8 cellular contexts compared by ENCODE assay signal in the genomic region with DNA sequence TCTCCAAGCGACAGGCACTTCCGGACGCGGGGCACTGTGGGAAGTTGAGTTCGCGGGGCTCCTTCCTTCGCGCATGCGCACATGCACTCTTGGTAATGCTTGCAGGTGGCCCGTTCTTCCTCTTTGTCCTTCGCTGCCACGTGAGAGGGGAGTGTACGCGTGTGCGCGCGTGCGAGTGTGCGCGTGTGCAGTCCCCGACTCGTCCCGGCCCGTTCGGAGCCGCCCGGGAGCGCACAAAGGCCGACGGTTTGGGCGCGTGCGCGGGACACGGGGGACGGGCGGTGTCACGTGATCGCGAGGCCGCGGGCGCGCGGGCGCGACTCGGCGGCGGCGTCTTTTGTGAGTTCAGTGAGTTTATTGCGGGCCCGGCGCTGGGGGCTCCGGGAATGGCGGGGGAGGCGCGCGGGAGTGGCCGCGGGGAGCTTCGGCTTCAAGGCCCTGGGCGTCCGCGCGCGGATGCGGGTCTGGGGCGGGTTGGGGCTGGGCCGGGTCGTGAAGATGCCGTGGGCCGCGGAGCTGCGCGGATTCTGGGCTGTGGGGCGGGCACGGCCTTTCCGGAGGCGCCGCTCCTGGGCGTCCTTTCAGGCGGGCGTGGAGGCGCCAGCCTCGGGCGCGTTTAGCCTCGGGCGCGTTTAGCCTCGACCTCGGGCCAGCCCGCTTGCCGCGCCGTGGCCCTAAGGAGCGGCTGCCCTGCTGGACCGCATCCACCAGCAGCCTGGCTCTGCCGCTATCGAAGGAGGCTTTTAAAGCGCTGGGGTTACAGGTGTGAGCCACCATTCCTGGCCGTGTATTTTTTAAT. TPM values are rescaled to one million over a fixed set of nuclear protein-coding genes. Genes with fewer than 3 reads are reported as not detected.
A peak's percentile ranks its signal among the peaks of the same experiment; 100 is the strongest.
DNase-seq lines count a peak whose midpoint lies in the region; ATAC-seq and TF ChIP-seq lines count a peak whose summit lies in the region.

TSS of gene ZNF84 (plus strand) at position 303 of the 799 bp plus-strand sequence. CDS start 3,959 bp downstream, outside the sequence.

- H2AFZ ChIP-seq in DND-41 (ENCODE audit: low read depth, low read length) (peak within 1 kb of the TSS; percentile 84), GM23248 (peak within 1 kb of the TSS; percentile 99)

- H3K4me3 ChIP-seq in DND-41 (ENCODE audit: low read depth in 1 of 2, low read length in 2 of 2), result peak within 1 kb of the TSS; percentile 83 to 91
- peak within 1 kb of the TSS; percentile 91 for H3K4me3 ChIP-seq in GM23248
- H3K4me3 ChIP-seq in esophagus squamous epithelium, result peak within 1 kb of the TSS; percentile 71 to 89 (median 82)

- H3K9me3 ChIP-seq in DND-41 (ENCODE audit: insufficient read depth, low read length, severe bottlenecking), result peaks cover 68% of the 10 kb centered on the region
- H3K9me3 ChIP-seq in GM23248 (ENCODE audit: low read depth), result peaks cover 4% of the 10 kb centered on the region
- H3K9me3 ChIP-seq in esophagus squamous epithelium, result peaks cover 0 to 58% (median 41%) of the 10 kb centered on the region in 3 donors

- in situ Hi-C loops in GM23248 (cut with MboI), result no loop called here

- H4K20me1 ChIP-seq in DND-41 (ENCODE audit: insufficient read depth, low read length) (no peaks in the 10 kb centered on the region), GM23248 (ENCODE audit: insufficient read depth) (no peaks in the 10 kb centered on the region)

- H3K9me2 ChIP-seq in GM23248 (ENCODE audit: insufficient read depth), result no peaks in the 10 kb centered on the region

- H3K9me3 Mint-ChIP-seq in activated T-helper 1 cell treated with anti-CD3 and anti-CD28 coated beads, Interleukin-12 subunit alpha, Interleukin-12 subunit beta, Interleukin-2, Interleukin-4 antibody, amounts not matched to agents 30 ng/mL and 10 ng/mL and 1 ng/mL, durations not matched to agents 14 hours and 24 hours and 36 hours, result peaks cover 65% of the 10 kb centered on the region

- intact Hi-C loops in activated T-helper 1 cell treated with anti-CD3 and anti-CD28 coated beads, Interleukin-12 subunit alpha, Interleukin-12 subunit beta, Interleukin-2, Interleukin-4 antibody, amounts not matched to agents 30 ng/mL and 10 ng/mL and 1 ng/mL, durations not matched to agents 14 hours and 24 hours and 36 hours (cut with micrococcal nuclease), result loop anchor here (1.0 to 2.0 kb wide), 9 partner anchors 15 to 269 kb away; partner anchors contain the start of genes ZNF10, ZNF140, ZNF26 and ZNF268
- intact Hi-C loops in esophagus squamous epithelium (cut with DNase I), result loop anchor here (10.0 kb wide), 1 partner anchor 53 kb away; the partner anchor contains the start of gene ZNF26

- peak within 1 kb of the TSS; percentile 97 for H3K27ac Mint-ChIP-seq in activated T-helper 1 cell treated with anti-CD3 and anti-CD28 coated beads, Interleukin-12 subunit alpha, Interleukin-12 subunit beta, Interleukin-2, Interleukin-4 antibody, amounts not matched to agents 30 ng/mL and 10 ng/mL and 1 ng/mL, durations not matched to agents 14 hours and 24 hours and 36 hours

- TF ChIP-seq POLR2A in esophagus squamous epithelium (IDR thresholded peaks at IDR 0.05), result peak in 2 of 4 donors; percentile 61 to 81

- H3K27me3 ChIP-seq in DND-41 (ENCODE audit: insufficient read depth, low read length, poor library complexity) (no peaks in the 10 kb centered on the region), GM23248 (replicated peaks; ENCODE audit: insufficient read depth) (no peaks in the 10 kb centered on the region), esophagus squamous epithelium (no peaks in the 10 kb centered on the region)

- peaks cover 27% of the 10 kb centered on the region for H3K36me3 Mint-ChIP-seq in activated T-helper 1 cell treated with anti-CD3 and anti-CD28 coated beads, Interleukin-12 subunit alpha, Interleukin-12 subunit beta, Interleukin-2, Interleukin-4 antibody, amounts not matched to agents 30 ng/mL and 10 ng/mL and 1 ng/mL, durations not matched to agents 14 hours and 24 hours and 36 hours (ENCODE audit: low read depth)

- no peaks in the 10 kb centered on the region for H3K27me3 Mint-ChIP-seq in activated T-helper 1 cell treated with anti-CD3 and anti-CD28 coated beads, Interleukin-12 subunit alpha, Interleukin-12 subunit beta, Interleukin-2, Interleukin-4 antibody, amounts not matched to agents 30 ng/mL and 10 ng/mL and 1 ng/mL, durations not matched to agents 14 hours and 24 hours and 36 hours (ENCODE audit: insufficient read depth)

- peaks cover 7% of the 10 kb centered on the region; the same call in 1 of the 2 replicates for H3F3A ChIP-seq in GM23248 (ENCODE audit: insufficient read depth)

- peak within 1 kb of the TSS; percentile 89 for H3K9ac ChIP-seq in DND-41 (ENCODE audit: low read depth, low read length)
- peak within 1 kb of the TSS; percentile 86 for H3K9ac ChIP-seq in GM23248

- peak within 1 kb of the TSS; percentile 82 for H3K27ac ChIP-seq in DND-41 (ENCODE audit: low read length)
- H3K27ac ChIP-seq in GM23248, result peak within 1 kb of the TSS; percentile 72
- H3K27ac ChIP-seq in esophagus squamous epithelium, result peak within 1 kb of the TSS; percentile 90 to 99 (median 97)

- H3K4me1 Mint-ChIP-seq in activated T-helper 1 cell treated with anti-CD3 and anti-CD28 coated beads, Interleukin-12 subunit alpha, Interleukin-12 subunit beta, Interleukin-2, Interleukin-4 antibody, amounts not matched to agents 30 ng/mL and 10 ng/mL and 1 ng/mL, durations not matched to agents 14 hours and 24 hours and 36 hours (ENCODE audit: low read depth), result no peaks in the 10 kb centered on the region

- 1 to 3% methylated on average over 62 to 69 of the region's 103 CpGs for WGBS in GM23248 (ENCODE audit: low coverage in 1 of 2, low lambda C conversion rate in 2 of 2, missing lambda C conversion rate in 2 of 2), 2 experiments
- WGBS in esophagus squamous epithelium, 2 donors, result 0% methylated on average over 17 to 36 of the region's 103 CpGs

- DNase-seq in DND-41 (peak; percentile 97), GM23248 (peak; percentile 99), Kasumi-1 (lab: John Stamatoyannopoulos, UW) (peak; percentile 97 to 98), RPMI7951 (ENCODE audit: low read depth) (peak; percentile 96), esophagus squamous epithelium (lab: John Stamatoyannopoulos, UW) (peak; percentile 83), myocyte (ENCODE audit: low read depth) (peak; percentile 99)
- DNase-seq in activated T-helper 1 cell treated with anti-CD3 and anti-CD28 coated beads, Interleukin-12 subunit alpha, Interleukin-12 subunit beta, Interleukin-2, Interleukin-4 antibody, amounts not matched to agents 30 ng/mL and 10 ng/mL and 1 ng/mL, durations not matched to agents 14 hours and 24 hours and 36 hours (ENCODE audit: low spot score), result peak; percentile 97
- DNase-seq in stimulated activated CD8-positive, alpha-beta memory T cell treated with anti-CD3 and anti-CD28 coated beads, Interleukin-7, amount 100 ng/mL, for 48 hours (ENCODE audit: extremely low read depth in 1 of 2, low read depth in 1 of 2), result peak; percentile 87 to 97

- H3K36me3 ChIP-seq in DND-41 (ENCODE audit: insufficient read depth, low read length) (peaks cover 44% of the 10 kb centered on the region), GM23248 (ENCODE audit: low read depth) (peaks cover 34% of the 10 kb centered on the region), esophagus squamous epithelium (peaks cover 0 to 36% (median 9%) of the 10 kb centered on the region in 3 donors)

- peaks cover 15% of the 10 kb centered on the region for H3K4me1 ChIP-seq in DND-41 (ENCODE audit: insufficient read depth, low read length)
- H3K4me1 ChIP-seq in GM23248 (ENCODE audit: insufficient read depth), result no peaks in the 10 kb centered on the region
- peaks cover 0 to 19% (median 9%) of the 10 kb centered on the region in 3 donors for H3K4me1 ChIP-seq in esophagus squamous epithelium

- H3K79me2 ChIP-seq in DND-41 (ENCODE audit: insufficient read depth, low read length) (peaks cover 49% of the 10 kb centered on the region), GM23248 (ENCODE audit: insufficient read depth) (peaks cover 47% of the 10 kb centered on the region)

- TF ChIP-seq CTCF in DND-41 (IDR thresholded peaks at IDR 0.05; ENCODE audit: borderline replicate concordance, extremely low read depth, low read length, poor library complexity, severe bottlenecking), result peak; percentile 2
- peak in 1 of 6 experiments; percentile 34 for TF ChIP-seq CTCF in esophagus squamous epithelium (IDR thresholded peaks at IDR 0.05)

- ATAC-seq in DND-41 (ENCODE audit: insufficient read depth, low read depth), result peak; percentile 96

- peak within 1 kb of the TSS; percentile 64 for H3K4me2 ChIP-seq in DND-41 (ENCODE audit: insufficient read depth, low read length)
- H3K4me2 ChIP-seq in GM23248 (ENCODE audit: unreplicated experiment), result peak within 1 kb of the TSS; percentile 93

- H3K4me3 Mint-ChIP-seq in activated T-helper 1 cell treated with anti-CD3 and anti-CD28 coated beads, Interleukin-12 subunit alpha, Interleukin-12 subunit beta, Interleukin-2, Interleukin-4 antibody, amounts not matched to agents 30 ng/mL and 10 ng/mL and 1 ng/mL, durations not matched to agents 14 hours and 24 hours and 36 hours, result peak within 1 kb of the TSS; percentile 86

RNA-seq across cellular contexts. Expression of gene ZNF84, which starts in this region (rescaled TPM):
- total RNA-seq in GM23248 (2014; rRNA removed; shearing (Covaris generic)), result 14.9 and 30.0 TPM in 2 replicates
- 13.8 and 16.1 TPM in 2 replicates for polyA plus RNA-seq in GM23248 (2016; fragmentation: Nextera tagmentation; extraction: Ambion mirVana)
- total RNA-seq in RPMI7951 (2014; rRNA removed; shearing (Covaris generic)), result 10.9 and 19.3 TPM in 2 replicates
- total RNA-seq in activated T-helper 1 cell treated with anti-CD3 and anti-CD28 coated beads, Interleukin-12 subunit alpha, Interleukin-12 subunit beta, Interleukin-2, Interleukin-4 antibody, amounts not matched to agents 30 ng/mL and 10 ng/mL and 1 ng/mL, durations not matched to agents 14 hours and 24 hours and 36 hours, result 18.3 and 21.2 TPM in 2 replicates
- total RNA-seq in esophagus squamous epithelium, result 10 to 100 TPM in 1 of 4 donors, 1 to 10 TPM in 3; 5.3 to 21.2 (median 6.6) TPM
- total RNA-seq in myocyte, result 23.0 and 29.3 TPM in 2 replicates
- 12.8 TPM for polyA plus RNA-seq in myocyte (2012)

Comparison
In these comparisons a context has a peak if more than half of its experiments do, and no peak if none do; other contexts are left out.
1. Peak in every context shown above with its lines: DNase-seq, ATAC-seq, H3K4me3 ChIP-seq and H3K27ac ChIP-seq.